21 cellular contexts compared by ENCODE assay signal in genomic region chr1:61386323-61386722, GRCh38.
DNase-seq lines count a peak whose midpoint lies in the region; ATAC-seq, FAIRE-seq and TF ChIP-seq lines count a peak whose summit lies in the region.
"Had no signal": no experiment of that assay in that cellular context is flagged by ENCODE, and none has a peak within 500 bp of the region (broad histone marks: within the 10 kb centered on the region; RNA-seq: fewer than 3 reads in every experiment).

No MANE protein-coding gene starts in this region.

- DNase-seq in activated CD4-positive, alpha-beta T cell treated with anti-CD3 and anti-CD28 coated beads for 36 hours: no peak
- DNase-seq in activated CD4-positive, alpha-beta T cell treated with anti-CD3 and anti-CD28 coated beads, Interleukin-2, amount 10 ng/mL, durations not matched to agents 24 days and 14 days: no peak
- DNase-seq in HepG2 (ENCODE audit: low spot score) (no peak), right lobe of liver (no peak), right atrium auricular region (ENCODE audit: low spot score) (no peak), thoracic aorta (ENCODE audit: low spot score) (no peak), NCI-H2227 treated with DMSO at 0.1 percent for 48 hours (lab: John Stamatoyannopoulos, UW) (no peak)
- no peak for DNase-seq in activated naive CD4-positive, alpha-beta T cell treated with anti-CD3 and anti-CD28 coated beads, Interleukin-2, amount 10 ng/mL, durations not matched to agents 7 days and 5 days
- DNase-seq: Calu3; CD8-positive, alpha-beta T cell; DMS79 treated with DMSO at 0.1 percent for 48 hours; GF-D8; GOT3; H7; HFFc6 had no signal

- no peaks in the 10 kb centered on the region for H3K9me3 Mint-ChIP-seq in activated CD4-positive, alpha-beta T cell treated with anti-CD3 and anti-CD28 coated beads for 36 hours (ENCODE audit: low read depth)
- no peaks in the 10 kb centered on the region for H3K9me3 Mint-ChIP-seq in activated CD4-positive, alpha-beta T cell treated with anti-CD3 and anti-CD28 coated beads, Interleukin-2, amount 10 ng/mL, durations not matched to agents 24 days and 14 days
- H3K9me3 Mint-ChIP-seq in activated naive CD4-positive, alpha-beta T cell treated with anti-CD3 and anti-CD28 coated beads, Interleukin-2, amount 10 ng/mL, durations not matched to agents 7 days and 5 days: no peaks in the 10 kb centered on the region
- H3K9me3 Mint-ChIP-seq: CD8-positive, alpha-beta T cell; HFFc6 had no signal

- TF ChIP-seq POLR2A in HepG2 (IDR thresholded peaks at IDR 0.05; ENCODE audit: insufficient read depth in 1 of 2, low read depth in 2 of 2, low read length in 2 of 2): no peak
- TF ChIP-seq POLR2A in right lobe of liver (IDR thresholded peaks at IDR 0.05): no peak

- no peak overlapping the region for H3K9ac ChIP-seq in HepG2 (ENCODE audit: insufficient read depth, low read depth, low read length)
- H3K9ac ChIP-seq: BLaER1 treated with 17β-estradiol and CSF1 and Interleukin-3, amounts not matched to agents 10 nM and 100 nM had no signal

- no peak for ATAC-seq in activated CD4-positive, alpha-beta T cell treated with anti-CD3 and anti-CD28 coated beads for 36 hours
- ATAC-seq in HepG2 (no peak), right lobe of liver (no peak), thoracic aorta (ENCODE audit: insufficient number of reproducible peaks, low FRiP score, low read depth) (no peak)
- ATAC-seq: A549; CD8-positive, alpha-beta T cell; HCT116 had no signal

- no peak overlapping the region for H3K27ac ChIP-seq in HepG2 (ENCODE audit: extremely low read length, insufficient read depth, low read length)
- no peak overlapping the region for H3K27ac ChIP-seq in right lobe of liver
- H3K27ac ChIP-seq in right atrium auricular region: peak overlapping the region; percentile 36 to 44
- peak overlapping the region; percentile 22 to 74 for H3K27ac ChIP-seq in thoracic aorta
- H3K27ac ChIP-seq: 22Rv1; BLaER1 treated with 17β-estradiol and CSF1 and Interleukin-3, amounts not matched to agents 10 nM and 100 nM; HL-60 had no signal

- peaks cover 20 to 80% of the 10 kb centered on the region in 2 experiments for H3K36me3 ChIP-seq in HepG2 (replicated peaks in 1 of 2; ENCODE audit: control insufficient read depth in 1 of 2, insufficient read depth in 2 of 2, low read length in 2 of 2)
- H3K36me3 ChIP-seq in right lobe of liver: peaks cover 0 to 43% (median 7%) of the 10 kb centered on the region in 4 donors
- H3K36me3 ChIP-seq in right atrium auricular region: peaks cover 12% of the 10 kb centered on the region
- peaks cover 17% of the 10 kb centered on the region for H3K36me3 ChIP-seq in thoracic aorta
- H3K36me3 ChIP-seq: BLaER1 treated with 17β-estradiol and CSF1 and Interleukin-3, amounts not matched to agents 10 nM and 100 nM had no signal

- no peaks in the 10 kb centered on the region for H3K27me3 ChIP-seq in HepG2 (ENCODE audit: control insufficient read depth in 1 of 2, insufficient read depth in 2 of 2, low read length in 2 of 2)
- no peaks in the 10 kb centered on the region for H3K27me3 ChIP-seq in right lobe of liver
- no peaks in the 10 kb centered on the region for H3K27me3 ChIP-seq in right atrium auricular region
- H3K27me3 ChIP-seq in thoracic aorta (replicated peaks; ENCODE audit: insufficient read depth): no peaks in the 10 kb centered on the region
- H3K27me3 ChIP-seq: BLaER1 treated with 17β-estradiol and CSF1 and Interleukin-3, amounts not matched to agents 10 nM and 100 nM had no signal

- TF ChIP-seq RAD21 in HepG2 (CRISPR knock-in tag; IDR thresholded peaks at IDR 0.05): no peak

- BruUV-seq in HepG2 (replicated peaks; lab: Mats Ljungman, UMichigan): TSS peak; percentile 4

- H3K4me2 ChIP-seq in HepG2 (ENCODE audit: low read depth, low read length): no peak overlapping the region
- H3K4me2 ChIP-seq: A549; BLaER1 treated with 17β-estradiol and CSF1 and Interleukin-3, amounts not matched to agents 10 nM and 100 nM had no signal

- TF ChIP-seq CTCF in HepG2 (CRISPR knock-in tag; IDR thresholded peaks at IDR 0.05) (no peak), right lobe of liver (IDR thresholded peaks at IDR 0.05) (no peak), right atrium auricular region (IDR thresholded peaks at IDR 0.05) (no peak), thoracic aorta (IDR thresholded peaks at IDR 0.05) (no peak)

- H3K27ac Mint-ChIP-seq in activated CD4-positive, alpha-beta T cell treated with anti-CD3 and anti-CD28 coated beads for 36 hours: peak overlapping the region; percentile 26
- H3K27ac Mint-ChIP-seq in activated CD4-positive, alpha-beta T cell treated with anti-CD3 and anti-CD28 coated beads, Interleukin-2, amount 10 ng/mL, durations not matched to agents 24 days and 14 days: no peak overlapping the region
- H3K27ac Mint-ChIP-seq in activated naive CD4-positive, alpha-beta T cell treated with anti-CD3 and anti-CD28 coated beads, Interleukin-2, amount 10 ng/mL, durations not matched to agents 7 days and 5 days: no peak overlapping the region
- H3K27ac Mint-ChIP-seq: CD8-positive, alpha-beta T cell; HFFc6 had no signal

- in situ Hi-C loops in HepG2 (cut with HindIII; ENCODE audit: extremely low pct_ligation_motif_present, low pct_unique_long_range_greater_than_20kb): no loop called here

- no peaks in the 10 kb centered on the region for H3K79me2 ChIP-seq in HepG2 (ENCODE audit: insufficient read depth, low read length)

- no peaks in the 10 kb centered on the region for H4K20me1 ChIP-seq in HepG2 (ENCODE audit: insufficient read depth, low read length)
- H4K20me1 ChIP-seq: BLaER1 treated with 17β-estradiol and CSF1 and Interleukin-3, amounts not matched to agents 10 nM and 100 nM had no signal

- no peak overlapping the region for H3K4me3 ChIP-seq in HepG2 (replicated peaks in 1 of 3; ENCODE audit: insufficient read depth in 1 of 3, low read depth in 2 of 3, low read length in 3 of 3)
- H3K4me3 ChIP-seq in right lobe of liver: no peak overlapping the region
- no peak overlapping the region for H3K4me3 ChIP-seq in right atrium auricular region
- no peak overlapping the region for H3K4me3 ChIP-seq in thoracic aorta
- H3K4me3 ChIP-seq: A549; BLaER1 treated with 17β-estradiol and CSF1 and Interleukin-3, amounts not matched to agents 10 nM and 100 nM had no signal

- no peak for TF ChIP-seq EP300 in HepG2 (IDR thresholded peaks at IDR 0.05; ENCODE audit: low read depth in 2 of 2, low read length in 2 of 2)
- TF ChIP-seq EP300 in HepG2 (CRISPR knock-in tag; IDR thresholded peaks at IDR 0.05; ENCODE audit: borderline replicate concordance): no peak

- intact Hi-C loops in activated CD4-positive, alpha-beta T cell treated with anti-CD3 and anti-CD28 coated beads for 36 hours (cut with DNase I, micrococcal nuclease): no loop called here
- intact Hi-C loops in activated CD4-positive, alpha-beta T cell treated with anti-CD3 and anti-CD28 coated beads, Interleukin-2, amount 10 ng/mL, durations not matched to agents 24 days and 14 days (cut with micrococcal nuclease): no loop called here
- intact Hi-C loops in HepG2 (cut with micrococcal nuclease; ENCODE audit: unreplicated experiment) (no loop called here), right lobe of liver (cut with DNase I) (no loop called here)

- no peaks in the 10 kb centered on the region for H3K27me3 Mint-ChIP-seq in activated CD4-positive, alpha-beta T cell treated with anti-CD3 and anti-CD28 coated beads for 36 hours
- peaks cover 2% of the 10 kb centered on the region for H3K27me3 Mint-ChIP-seq in activated CD4-positive, alpha-beta T cell treated with anti-CD3 and anti-CD28 coated beads, Interleukin-2, amount 10 ng/mL, durations not matched to agents 24 days and 14 days
- no peaks in the 10 kb centered on the region for H3K27me3 Mint-ChIP-seq in activated naive CD4-positive, alpha-beta T cell treated with anti-CD3 and anti-CD28 coated beads, Interleukin-2, amount 10 ng/mL, durations not matched to agents 7 days and 5 days

- POLR2A ChIA-PET in activated CD4-positive, alpha-beta T cell treated with anti-CD3 and anti-CD28 coated beads for 36 hours (lab: Charles Lee): no interaction called here
- POLR2A ChIA-PET in HepG2 (lab: Yijun Ruan, JAX): no interaction called here

- H3K4me1 ChIP-seq in HepG2 (ENCODE audit: insufficient read depth, low read length): no peaks in the 10 kb centered on the region
- no peaks in the 10 kb centered on the region for H3K4me1 ChIP-seq in right lobe of liver
- H3K4me1 ChIP-seq in right atrium auricular region: peaks cover 0 to 23% of the 10 kb centered on the region in 2 donors
- H3K4me1 ChIP-seq in thoracic aorta (ENCODE audit: control insufficient read depth in 1 of 2, low read depth in 2 of 2): peaks cover 18 to 43% of the 10 kb centered on the region in 2 donors
- H3K4me1 ChIP-seq: BLaER1 treated with 17β-estradiol and CSF1 and Interleukin-3, amounts not matched to agents 10 nM and 100 nM had no signal

- H3K9me3 ChIP-seq in HepG2 (ENCODE audit: low read length): no peaks in the 10 kb centered on the region
- no peaks in the 10 kb centered on the region for H3K9me3 ChIP-seq in right lobe of liver
- peaks cover 6 to 8% of the 10 kb centered on the region in 2 donors for H3K9me3 ChIP-seq in right atrium auricular region
- no peaks in the 10 kb centered on the region for H3K9me3 ChIP-seq in thoracic aorta

- peaks cover 9% of the 10 kb centered on the region for H3K36me3 Mint-ChIP-seq in activated CD4-positive, alpha-beta T cell treated with anti-CD3 and anti-CD28 coated beads for 36 hours (ENCODE audit: low read depth)
- H3K36me3 Mint-ChIP-seq in activated CD4-positive, alpha-beta T cell treated with anti-CD3 and anti-CD28 coated beads, Interleukin-2, amount 10 ng/mL, durations not matched to agents 24 days and 14 days (ENCODE audit: low read depth): no peaks in the 10 kb centered on the region
- H3K36me3 Mint-ChIP-seq in activated naive CD4-positive, alpha-beta T cell treated with anti-CD3 and anti-CD28 coated beads, Interleukin-2, amount 10 ng/mL, durations not matched to agents 7 days and 5 days: no peaks in the 10 kb centered on the region

- no peak overlapping the region for H2AFZ ChIP-seq in HepG2 (ENCODE audit: low read length)

- CTCF ChIA-PET in activated CD4-positive, alpha-beta T cell treated with anti-CD3 and anti-CD28 coated beads for 36 hours (lab: Charles Lee): no interaction called here
- CTCF ChIA-PET in HepG2 (lab: Yijun Ruan, JAX; ENCODE audit: low intra/inter-chr PET ratio, low total read pairs): no interaction called here
- CTCF ChIA-PET in activated naive CD4-positive, alpha-beta T cell treated with anti-CD3 and anti-CD28 coated beads, Interleukin-2, amount 10 ng/mL, durations not matched to agents 7 days and 5 days (lab: Charles Lee): no interaction called here

- no peak for FAIRE-seq in HepG2 (lab: Jason Lieb, UNC)
- FAIRE-seq: A549, HTR-8/SVneo had no signal

- WGBS in HepG2 (ENCODE audit: low lambda C conversion rate): 100% methylated on average over 3 of the region's 3 CpGs
- WGBS in right lobe of liver (ENCODE audit: insufficient coverage, low coverage, low lambda C conversion rate, missing lambda C conversion rate): 79% methylated on average over 2 of the region's 3 CpGs

- H3K4me3 Mint-ChIP-seq in activated CD4-positive, alpha-beta T cell treated with anti-CD3 and anti-CD28 coated beads for 36 hours: no peak overlapping the region
- H3K4me3 Mint-ChIP-seq in activated CD4-positive, alpha-beta T cell treated with anti-CD3 and anti-CD28 coated beads, Interleukin-2, amount 10 ng/mL, durations not matched to agents 24 days and 14 days: no peak overlapping the region
- H3K4me3 Mint-ChIP-seq in activated naive CD4-positive, alpha-beta T cell treated with anti-CD3 and anti-CD28 coated beads, Interleukin-2, amount 10 ng/mL, durations not matched to agents 7 days and 5 days: no peak overlapping the region
- H3K4me3 Mint-ChIP-seq: CD8-positive, alpha-beta T cell; HFFc6 had no signal

- no peaks in the 10 kb centered on the region for H3K4me1 Mint-ChIP-seq in activated CD4-positive, alpha-beta T cell treated with anti-CD3 and anti-CD28 coated beads for 36 hours
- no peaks in the 10 kb centered on the region for H3K4me1 Mint-ChIP-seq in activated CD4-positive, alpha-beta T cell treated with anti-CD3 and anti-CD28 coated beads, Interleukin-2, amount 10 ng/mL, durations not matched to agents 24 days and 14 days
- H3K4me1 Mint-ChIP-seq in activated naive CD4-positive, alpha-beta T cell treated with anti-CD3 and anti-CD28 coated beads, Interleukin-2, amount 10 ng/mL, durations not matched to agents 7 days and 5 days: peaks cover 10% of the 10 kb centered on the region

Comparison
In these comparisons a context has a peak if more than half of its experiments do, and no peak if none do; other contexts are left out.
1. H3K27ac ChIP-seq: peak in right atrium auricular region (2 of 2) and thoracic aorta (2 of 2); none in HepG2 (single experiment) and right lobe of liver (0 of 3).